ENCODE assay signal across 8 cellular contexts in genomic region chr13:28532226-28533048, GRCh38. TPM values are rescaled to one million over a fixed set of nuclear protein-coding genes. Genes with fewer than 3 reads are reported as not detected.
DNase-seq lines count a peak whose midpoint lies in the region; ATAC-seq and TF ChIP-seq lines count a peak whose summit lies in the region.

No MANE protein-coding gene starts in this region.

- H2AFZ ChIP-seq in neural progenitor cell (replicated peaks) = peak overlapping the region; percentile 97

- H3K4me1 Mint-ChIP-seq in neural progenitor cell = no peaks in the 10 kb centered on the region

- DNase-seq in RWPE2 (ENCODE audit: low spot score) = no peak
- no peak for DNase-seq in fibroblast of pulmonary artery (ENCODE audit: low read depth)
- DNase-seq in neural progenitor cell (ENCODE audit: low spot score) = peak; percentile 70
- no peak for DNase-seq in NCI-H1105 (lab: John Stamatoyannopoulos, UW)

- peak; percentile 12 for TF ChIP-seq POLR2A in GM10847 (IDR thresholded peaks at IDR 0.05; ENCODE audit: extremely low read depth, insufficient read length)

- H3K27ac Mint-ChIP-seq in neural progenitor cell = no peak overlapping the region

- H3F3A ChIP-seq in neural progenitor cell (ENCODE audit: low read depth) = peaks cover 34% of the 10 kb centered on the region

- peaks cover 44% of the 10 kb centered on the region for H3K27me3 ChIP-seq in RWPE2 (ENCODE audit: insufficient read depth, poor library complexity, severe bottlenecking)
- H3K27me3 ChIP-seq in neural progenitor cell = peaks cover 68% of the 10 kb centered on the region

- peaks cover 3% of the 10 kb centered on the region for H3K36me3 Mint-ChIP-seq in neural progenitor cell

- H3K4me3 Mint-ChIP-seq in neural progenitor cell = peak overlapping the region; percentile 86

- peaks cover 3% of the 10 kb centered on the region for H3K4me1 ChIP-seq in RWPE2 (ENCODE audit: insufficient read depth, poor library complexity, severe bottlenecking)
- no peaks in the 10 kb centered on the region for H3K4me1 ChIP-seq in neural progenitor cell

- peaks cover 18% of the 10 kb centered on the region for H3K27me3 Mint-ChIP-seq in neural progenitor cell (ENCODE audit: insufficient read depth, low read depth)

- H3K4me2 ChIP-seq in neural progenitor cell = peak overlapping the region; percentile 72

- no peaks in the 10 kb centered on the region for H4K20me1 ChIP-seq in neural progenitor cell (ENCODE audit: low read depth)

- no peaks in the 10 kb centered on the region for H3K36me3 ChIP-seq in RWPE2 (ENCODE audit: low read depth)
- no peaks in the 10 kb centered on the region for H3K36me3 ChIP-seq in neural progenitor cell

- H3K27ac ChIP-seq in RWPE2 (ENCODE audit: poor library complexity, severe bottlenecking) (no peak overlapping the region), neural progenitor cell (no peak overlapping the region)

- H3K79me2 ChIP-seq in neural progenitor cell (ENCODE audit: low read depth) = no peaks in the 10 kb centered on the region

- H3K4me3 ChIP-seq in RWPE2 (ENCODE audit: severe bottlenecking) (peak overlapping the region; percentile 19), fibroblast of pulmonary artery (replicated peaks; ENCODE audit: low read depth, low read length) (peak overlapping the region; percentile 46), neural progenitor cell (peak overlapping the region; percentile 66)

- H3K9me3 ChIP-seq in RWPE2 (ENCODE audit: severe bottlenecking) (no peaks in the 10 kb centered on the region), neural progenitor cell (ENCODE audit: low read depth) (no peaks in the 10 kb centered on the region)

- no peak for ATAC-seq in RWPE2 (ENCODE audit: low read depth)
- no peak for ATAC-seq in HG03196 (IDR thresholded peaks at IDR 0.05; ENCODE audit: unreplicated experiment)
- ATAC-seq in HG02885 (IDR thresholded peaks at IDR 0.05; ENCODE audit: poor library complexity, unreplicated experiment) = no peak
- no peak for ATAC-seq in GM21381 (IDR thresholded peaks at IDR 0.05; ENCODE audit: unreplicated experiment)

- H3K9me3 Mint-ChIP-seq in neural progenitor cell = peaks cover 12% of the 10 kb centered on the region

- no peak overlapping the region for H3K9ac ChIP-seq in neural progenitor cell

- TF ChIP-seq CTCF in RWPE2 (IDR thresholded peaks at IDR 0.05; ENCODE audit: poor library complexity, severe bottlenecking) = no peak
- no peak for TF ChIP-seq CTCF in fibroblast of pulmonary artery (IDR thresholded peaks at IDR 0.05; ENCODE audit: low read length, missing control alignments)
- TF ChIP-seq CTCF in neural progenitor cell (IDR thresholded peaks at IDR 0.05) = no peak

RNA-seq across cellular contexts. Expression of gene FLT1, which starts 37.5 kb away (rescaled TPM):
- 0.37 and 0.47 TPM in 2 replicates for total RNA-seq in neural progenitor cell (ENCODE audit: low replicate concordance)
